In genomic region chr10:97278491-97278989, GRCh38 we compare ENCODE assay signal across 8 cellular contexts. TPM values are rescaled to one million over a fixed set of nuclear protein-coding genes. Genes with fewer than 3 reads are reported as not detected.
DNase-seq lines count a peak whose midpoint lies in the region; ATAC-seq and TF ChIP-seq lines count a peak whose summit lies in the region.

No MANE protein-coding gene starts in this region.

- peak; percentile 39 for ATAC-seq in activated CD8-positive, alpha-beta memory T cell treated with anti-CD3 and anti-CD28 coated beads, Interleukin-2, amount 10 ng/mL, durations not matched to agents 7 days and 5 days
- ATAC-seq in HG03457 (IDR thresholded peaks at IDR 0.05; ENCODE audit: unreplicated experiment) (no peak), GM19023 (IDR thresholded peaks at IDR 0.05; ENCODE audit: unreplicated experiment) (no peak)

- H3K27me3 ChIP-seq in SU-DHL-6 (ENCODE audit: low read length): no peaks in the 10 kb centered on the region
- H3K27me3 ChIP-seq in parathyroid adenoma (ENCODE audit: control insufficient read depth, insufficient read depth, low read length): no peaks in the 10 kb centered on the region

- H3K79me2 ChIP-seq in SU-DHL-6 (ENCODE audit: insufficient read depth, low read length) (peaks cover 68% of the 10 kb centered on the region), parathyroid adenoma (peaks cover 8% of the 10 kb centered on the region)

- H2AFZ ChIP-seq in SU-DHL-6 (ENCODE audit: low read depth, low read length, severe bottlenecking) (no peak overlapping the region), parathyroid adenoma (peak overlapping the region; percentile 57)

- H3K4me2 ChIP-seq in SU-DHL-6 (ENCODE audit: low read depth, low read length, poor library complexity, severe bottlenecking) (peak overlapping the region; percentile 63), parathyroid adenoma (ENCODE audit: low read length) (no peak overlapping the region)

- no peaks in the 10 kb centered on the region for H4K20me1 ChIP-seq in SU-DHL-6 (ENCODE audit: low read depth, low read length)

- H3K4me1 ChIP-seq in parathyroid adenoma: peaks cover 7% of the 10 kb centered on the region

- H3K4me1 Mint-ChIP-seq in activated CD8-positive, alpha-beta memory T cell treated with anti-CD3 and anti-CD28 coated beads, Interleukin-2, amount 10 ng/mL, durations not matched to agents 7 days and 5 days: peaks cover 8% of the 10 kb centered on the region

- H3K27ac ChIP-seq in SU-DHL-6 (ENCODE audit: low read depth, low read length) (peak overlapping the region; percentile 66; the same call in 1 of the 2 replicates), parathyroid adenoma (peak overlapping the region; percentile 61)

- H3K9me3 ChIP-seq in SU-DHL-6 (ENCODE audit: insufficient read depth, low read length): no peaks in the 10 kb centered on the region
- H3K9me3 ChIP-seq in parathyroid adenoma (ENCODE audit: control insufficient read depth, low read length): no peaks in the 10 kb centered on the region

- CTCF ChIA-PET in activated CD8-positive, alpha-beta memory T cell treated with anti-CD3 and anti-CD28 coated beads, Interleukin-2, amount 10 ng/mL, durations not matched to agents 7 days and 5 days (lab: Charles Lee): interaction anchor here (0.6 to 1.9 kb wide), 21 partner anchors 8 to 529 kb away, joined by 3 to 11 read pairs (median 4); partner anchors contain the start of genes FRAT1, FRAT2 and RRP12

- H3K9me2 ChIP-seq in SU-DHL-6 (replicated peaks; ENCODE audit: insufficient read depth, low read length): no peaks in the 10 kb centered on the region

- H3K9me3 Mint-ChIP-seq in activated CD8-positive, alpha-beta memory T cell treated with anti-CD3 and anti-CD28 coated beads, Interleukin-2, amount 10 ng/mL, durations not matched to agents 7 days and 5 days (ENCODE audit: low read depth): no peaks in the 10 kb centered on the region

- H3F3A ChIP-seq in SU-DHL-6 (ENCODE audit: insufficient read depth): peaks cover 16% of the 10 kb centered on the region; the same call in 1 of the 2 replicates

- no peak overlapping the region for H3K4me3 Mint-ChIP-seq in activated CD8-positive, alpha-beta memory T cell treated with anti-CD3 and anti-CD28 coated beads, Interleukin-2, amount 10 ng/mL, durations not matched to agents 7 days and 5 days

- H3K27ac Mint-ChIP-seq in activated CD8-positive, alpha-beta memory T cell treated with anti-CD3 and anti-CD28 coated beads, Interleukin-2, amount 10 ng/mL, durations not matched to agents 7 days and 5 days: no peak overlapping the region

- TF ChIP-seq CTCF in SU-DHL-6 (IDR thresholded peaks at IDR 0.05; ENCODE audit: insufficient read depth, low read length, poor library complexity, severe bottlenecking) (peak; percentile 31), parathyroid adenoma (IDR thresholded peaks at IDR 0.05) (peak; percentile 75)

- H3K36me3 Mint-ChIP-seq in activated CD8-positive, alpha-beta memory T cell treated with anti-CD3 and anti-CD28 coated beads, Interleukin-2, amount 10 ng/mL, durations not matched to agents 7 days and 5 days: peaks cover 3% of the 10 kb centered on the region

- DNase-seq in activated CD8-positive, alpha-beta memory T cell treated with anti-CD3 and anti-CD28 coated beads, Interleukin-2, amount 10 ng/mL, durations not matched to agents 7 days and 5 days: no peak
- DNase-seq in activated CD8-positive, alpha-beta memory T cell treated with anti-CD3 and anti-CD28 coated beads, Interleukin-2, amount 50 U/mL, for 48 hours: no peak
- DNase-seq in NCI-H1417 treated with DMSO at 0.1 percent for 48 hours (lab: John Stamatoyannopoulos, UW) (peak; percentile 7), fibroblast of the conjunctiva (ENCODE audit: low read depth) (peak; percentile 94)

- no peaks in the 10 kb centered on the region for H3K27me3 Mint-ChIP-seq in activated CD8-positive, alpha-beta memory T cell treated with anti-CD3 and anti-CD28 coated beads, Interleukin-2, amount 10 ng/mL, durations not matched to agents 7 days and 5 days

- H3K9ac ChIP-seq in SU-DHL-6 (ENCODE audit: low read length) (peak overlapping the region; percentile 34), parathyroid adenoma (no peak overlapping the region)

- H3K36me3 ChIP-seq in SU-DHL-6 (ENCODE audit: low read length) (no peaks in the 10 kb centered on the region), parathyroid adenoma (ENCODE audit: control insufficient read depth, insufficient read depth, low read length) (no peaks in the 10 kb centered on the region)

- no peak overlapping the region for H3K4me3 ChIP-seq in SU-DHL-6 (ENCODE audit: insufficient read depth, low read length, poor library complexity, severe bottlenecking)
- H3K4me3 ChIP-seq in parathyroid adenoma (ENCODE audit: low read depth, low read length): no peak overlapping the region

RNA-seq across cellular contexts. Expression of gene ARHGAP19, which starts 13.9 kb away (rescaled TPM):
- 10 to 100 TPM; 48.3 to 50.4 TPM for total RNA-seq in activated CD8-positive, alpha-beta memory T cell treated with anti-CD3 and anti-CD28 coated beads, Interleukin-2, amount 10 ng/mL, durations not matched to agents 7 days and 5 days

RNA-seq across cellular contexts. Expression of gene FRAT1, which starts 40.5 kb away (rescaled TPM):
- 1 to 10 TPM; 5.5 to 5.7 TPM for total RNA-seq in activated CD8-positive, alpha-beta memory T cell treated with anti-CD3 and anti-CD28 coated beads, Interleukin-2, amount 10 ng/mL, durations not matched to agents 7 days and 5 days

RNA-seq across cellular contexts. Expression of gene FRAT2, which starts 56.0 kb away (rescaled TPM):
- 10 to 100 TPM; 11.4 to 14.4 TPM for total RNA-seq in activated CD8-positive, alpha-beta memory T cell treated with anti-CD3 and anti-CD28 coated beads, Interleukin-2, amount 10 ng/mL, durations not matched to agents 7 days and 5 days

Comparison
In these comparisons a context has a peak if more than half of its experiments do, and no peak if none do; other contexts are left out.
1. DNase-seq: peak in NCI-H1417 treated with DMSO at 0.1 percent for 48 hours (single experiment) and fibroblast of the conjunctiva (single experiment); none in activated CD8-positive, alpha-beta memory T cell treated with anti-CD3 and anti-CD28 coated beads, Interleukin-2, amount 10 ng/mL, durations not matched to agents 7 days and 5 days (single experiment) and activated CD8-positive, alpha-beta memory T cell treated with anti-CD3 and anti-CD28 coated beads, Interleukin-2, amount 50 U/mL, for 48 hours (single experiment).